In genomic region chr1:100719490-100719889, GRCh38 we compare ENCODE assay signal across 8 cellular contexts. TPM values are rescaled to one million over a fixed set of nuclear protein-coding genes. Genes with fewer than 3 reads are reported as not detected.
A peak's percentile ranks its signal among the peaks of the same experiment; 100 is the strongest.
DNase-seq lines count a peak whose midpoint lies in the region; ATAC-seq and TF ChIP-seq lines count a peak whose summit lies in the region.

Gene VCAM1, plus strand, starts transcription at chr1:100719742. Its CDS starts 119 bp downstream, at chr1:100719861.

- H3K56ac ChIP-seq in IMR-90 (ENCODE audit: extremely low read depth, insufficient read depth, low read length) = peak within 1 kb of the TSS; percentile 74; the same call in 1 of the 2 replicates

- peak within 1 kb of the TSS; percentile 75 for H3K4ac ChIP-seq in IMR-90 (ENCODE audit: low read depth, low read length)

- peak within 1 kb of the TSS; percentile 96 for H4K5ac ChIP-seq in IMR-90 (ENCODE audit: low read depth, low read length)

- H4K8ac ChIP-seq in IMR-90 (ENCODE audit: low read depth in 2 of 2, low read length in 2 of 2) = peak within 1 kb of the TSS; percentile 82 to 84

- TF ChIP-seq RAD21 in IMR-90 (IDR thresholded peaks at IDR 0.05; ENCODE audit: low read length) = no peak

- peak within 1 kb of the TSS; percentile 43; the same call in 1 of the 2 replicates for H2AK5ac ChIP-seq in IMR-90 (ENCODE audit: low read depth, low read length)

- BruUV-seq in IMR-90 (replicated peaks; lab: Mats Ljungman, UMichigan) = no TSS peak

- H3K36me3 ChIP-seq in IMR-90 (ENCODE audit: control insufficient read depth, insufficient read depth, low read length) = peaks cover 2% of the 10 kb centered on the region; the same call in 1 of the 2 replicates

- H2BK20ac ChIP-seq in IMR-90 (ENCODE audit: low read depth, low read length) = peak within 1 kb of the TSS; percentile 88

- DNase-seq in IMR-90 (peak; percentile 57), right cardiac atrium (peak in 2 of 3 donors; percentile 14 to 43), NOMO-1 (lab: John Stamatoyannopoulos, UW; ENCODE audit: unreplicated experiment in 2 of 2) (no peak)
- no peak for DNase-seq in activated T-cell treated with anti-CD3 and anti-CD28 coated beads, Interleukin-2, amount 50 U/mL, for 1 hour
- DNase-seq in stimulated activated CD4-positive, alpha-beta T cell treated with anti-CD3 and anti-CD28 coated beads, Interleukin-12 subunit alpha, Interleukin-12 subunit beta, amount 100 ng/mL, for 4 hours = no peak

- intact Hi-C loops in IMR-90 (cut with micrococcal nuclease) (no loop called here), right cardiac atrium (cut with DNase I) (no loop called here)

- peak within 1 kb of the TSS; percentile 95 for H3K18ac ChIP-seq in IMR-90 (ENCODE audit: low read depth, low read length)

- POLR2A ChIA-PET in IMR-90 (lab: Charles Lee; ENCODE audit: unreplicated experiment) = no interaction called here

- H3K23ac ChIP-seq in IMR-90 (ENCODE audit: low read depth, low read length) = peak within 1 kb of the TSS; percentile 90

- H3K9me3 ChIP-seq in IMR-90 (ENCODE audit: control insufficient read depth, insufficient read depth, low read length) (no peaks in the 10 kb centered on the region), right cardiac atrium (ENCODE audit: control insufficient read depth, low read length) (no peaks in the 10 kb centered on the region)

- peak within 1 kb of the TSS; percentile 67 for H3K14ac ChIP-seq in IMR-90 (replicated peaks; ENCODE audit: low read depth, low read length)

- TF ChIP-seq CTCF in IMR-90 (conservative IDR thresholded peaks at IDR 0.05; ENCODE audit: low read depth, low read length) = no peak

- H3K4me3 ChIP-seq in IMR-90 (ENCODE audit: insufficient read depth, low read depth, low read length) (peak within 1 kb of the TSS; percentile 43), right cardiac atrium (ENCODE audit: low read length) (peak within 1 kb of the TSS; percentile 77), skin epidermis (peak within 1 kb of the TSS; percentile 1 to 31 (median 19))

- H2BK15ac ChIP-seq in IMR-90 (ENCODE audit: low read depth, low read length) = peak within 1 kb of the TSS; percentile 95

- no peaks in the 10 kb centered on the region for H4K20me1 ChIP-seq in IMR-90 (ENCODE audit: insufficient read depth, low read length)

- peak within 1 kb of the TSS; percentile 6 for H2AK9ac ChIP-seq in IMR-90 (replicated peaks; ENCODE audit: low read depth, low read length, poor library complexity)

- in situ Hi-C loops in IMR-90 (cut with MboI; ENCODE audit: low sequenced_read_pairs) = no loop called here

- H2AFZ ChIP-seq in IMR-90 (replicated peaks; ENCODE audit: low read length, poor library complexity) = peak within 1 kb of the TSS; percentile 59

- peaks cover 4% of the 10 kb centered on the region for H3K4me1 ChIP-seq in IMR-90 (ENCODE audit: control insufficient read depth, insufficient read depth, low read length)
- H3K4me1 ChIP-seq in right cardiac atrium (ENCODE audit: control insufficient read depth, insufficient read depth, low read length) = peaks cover 1% of the 10 kb centered on the region

- CTCF ChIA-PET in IMR-90 (lab: Yijun Ruan, JAX) = no interaction called here

- H3K9ac ChIP-seq in IMR-90 (ENCODE audit: low read depth, low read length) = peak within 1 kb of the TSS; percentile 86

- peak within 1 kb of the TSS; percentile 16 for H2BK5ac ChIP-seq in IMR-90 (ENCODE audit: low read depth, low read length, poor library complexity, severe bottlenecking)

- H2BK120ac ChIP-seq in IMR-90 (ENCODE audit: low read depth, low read length) = peak within 1 kb of the TSS; percentile 75

- H3K4me2 ChIP-seq in IMR-90 (ENCODE audit: low read depth, low read length) = peak within 1 kb of the TSS; percentile 92

- no peaks in the 10 kb centered on the region; the same call in 1 of the 2 replicates for H3K9me1 ChIP-seq in IMR-90 (ENCODE audit: insufficient read depth, low read length)

- dilution Hi-C loops in IMR-90 (cut with HindIII; ENCODE audit: low sequenced_read_pairs, unreplicated experiment) = no loop called here

- no CpG with 5 or more reads among the region's 7 CpGs for WGBS in IMR-90 (ENCODE audit: extremely low coverage in 2 of 2, insufficient read length in 1 of 2), 2 experiments
- WGBS in right cardiac atrium = 12% methylated on average over 7 of the region's 7 CpGs

- H3K27me3 ChIP-seq in IMR-90 (ENCODE audit: control insufficient read depth, insufficient read depth, low read length) (no peaks in the 10 kb centered on the region), right cardiac atrium (ENCODE audit: control insufficient read depth, insufficient read depth) (no peaks in the 10 kb centered on the region)

- peak within 1 kb of the TSS; percentile 90 for H4K91ac ChIP-seq in IMR-90 (ENCODE audit: insufficient read depth, low read depth, low read length)

- ATAC-seq in GM18909 (IDR thresholded peaks at IDR 0.05; ENCODE audit: poor library complexity, unreplicated experiment) = peak; percentile 50
- peak; percentile 53 for ATAC-seq in IMR-90 (ENCODE audit: low read depth)
- ATAC-seq in right cardiac atrium = peak; percentile 61 to 77
- ATAC-seq in GM18519 (IDR thresholded peaks at IDR 0.05; ENCODE audit: low FRiP score, unreplicated experiment) = no peak

- H3K27ac ChIP-seq in IMR-90 (ENCODE audit: insufficient read depth, low read length) (peak within 1 kb of the TSS; percentile 79), right cardiac atrium (ENCODE audit: low read length) (peak within 1 kb of the TSS; percentile 45), skin epidermis (peak within 1 kb of the TSS in 17 of 21 experiments; percentile 4 to 78 (median 37))

- TF ChIP-seq POLR2A in IMR-90 (IDR thresholded peaks at IDR 0.05; ENCODE audit: low read depth, low read length) = peak; percentile 69; the same call in 1 of the 2 replicates

- H3K79me1 ChIP-seq in IMR-90 (ENCODE audit: low read depth in 1 of 2, low read length in 2 of 2) = no peaks in the 10 kb centered on the region

TF ChIP-seq in IMR-90, 13 proteins besides CTCF, POLR2A, EP300 and RAD21:
- TF ChIP-seq RFX5 (IDR thresholded peaks at IDR 0.05; ENCODE audit: low read depth, low read length) = no peak
- no peak for TF ChIP-seq SMC3 (IDR thresholded peaks at IDR 0.05; ENCODE audit: low read depth, low read length)
- no peak for TF ChIP-seq NFE2L2 (IDR thresholded peaks at IDR 0.05; ENCODE audit: low read depth, low read length)
- no peak for TF ChIP-seq CEBPB (IDR thresholded peaks at IDR 0.05; ENCODE audit: low read depth, low read length)
- no peak for TF ChIP-seq RCOR1 (IDR thresholded peaks at IDR 0.05; ENCODE audit: insufficient replicate concordance, low read length)
- no peak for TF ChIP-seq USF2 (IDR thresholded peaks at IDR 0.05; ENCODE audit: low read depth, low read length)
- no peak for TF ChIP-seq BHLHE40 (IDR thresholded peaks at IDR 0.05; ENCODE audit: low read depth, low read length)
- no peak for TF ChIP-seq MAFK (IDR thresholded peaks at IDR 0.05; ENCODE audit: low read depth, low read length)
- TF ChIP-seq ELK1 (IDR thresholded peaks at IDR 0.05; ENCODE audit: borderline replicate concordance, low read depth, low read length) = no peak
- TF ChIP-seq FOS (IDR thresholded peaks at IDR 0.05; ENCODE audit: low read depth, low read length) = no peak

RNA-seq across cellular contexts. Expression of gene VCAM1, which starts in this region (rescaled TPM):
- 19.7 and 21.1 TPM in 2 replicates for total RNA-seq in IMR-90 (2012; rRNA removed)
- polyA plus RNA-seq in IMR-90 (2012; rRNA removed) = 5.7 and 10.1 TPM in 2 replicates
- polyA plus RNA-seq in IMR-90 (2012; cell fraction: cytosol; rRNA removed) = 1.8 and 2.7 TPM in 2 replicates
- 0.70 and 8.8 TPM in 2 replicates for polyA plus RNA-seq in IMR-90 (2012; cell fraction: nucleus; rRNA removed; ENCODE audit: low replicate concordance)
- total RNA-seq in right cardiac atrium = 1 to 10 TPM; 5.4 to 8.7 (median 7.1) TPM
- 6.8 TPM for polyA plus RNA-seq in right cardiac atrium

Comparison
In these comparisons a context has a peak if more than half of its experiments do, and no peak if none do; other contexts are left out.
1. DNase-seq: peak in IMR-90 (single experiment) and right cardiac atrium (2 of 3); none in NOMO-1 (0 of 2), activated T-cell treated with anti-CD3 and anti-CD28 coated beads, Interleukin-2, amount 50 U/mL, for 1 hour (single experiment) and stimulated activated CD4-positive, alpha-beta T cell treated with anti-CD3 and anti-CD28 coated beads, Interleukin-12 subunit alpha, Interleukin-12 subunit beta, amount 100 ng/mL, for 4 hours (single experiment).
2. H3K4me3 ChIP-seq: peak in every context shown above with its lines; median percentile 77 in right cardiac atrium; 43 in IMR-90; 19 in skin epidermis.
3. Peak in every context shown above with its lines, with median percentiles within 50 percentile points of each other: H3K27ac ChIP-seq.